Comparison of ENCODE assay signal across 1 cellular context in the genomic region with DNA sequence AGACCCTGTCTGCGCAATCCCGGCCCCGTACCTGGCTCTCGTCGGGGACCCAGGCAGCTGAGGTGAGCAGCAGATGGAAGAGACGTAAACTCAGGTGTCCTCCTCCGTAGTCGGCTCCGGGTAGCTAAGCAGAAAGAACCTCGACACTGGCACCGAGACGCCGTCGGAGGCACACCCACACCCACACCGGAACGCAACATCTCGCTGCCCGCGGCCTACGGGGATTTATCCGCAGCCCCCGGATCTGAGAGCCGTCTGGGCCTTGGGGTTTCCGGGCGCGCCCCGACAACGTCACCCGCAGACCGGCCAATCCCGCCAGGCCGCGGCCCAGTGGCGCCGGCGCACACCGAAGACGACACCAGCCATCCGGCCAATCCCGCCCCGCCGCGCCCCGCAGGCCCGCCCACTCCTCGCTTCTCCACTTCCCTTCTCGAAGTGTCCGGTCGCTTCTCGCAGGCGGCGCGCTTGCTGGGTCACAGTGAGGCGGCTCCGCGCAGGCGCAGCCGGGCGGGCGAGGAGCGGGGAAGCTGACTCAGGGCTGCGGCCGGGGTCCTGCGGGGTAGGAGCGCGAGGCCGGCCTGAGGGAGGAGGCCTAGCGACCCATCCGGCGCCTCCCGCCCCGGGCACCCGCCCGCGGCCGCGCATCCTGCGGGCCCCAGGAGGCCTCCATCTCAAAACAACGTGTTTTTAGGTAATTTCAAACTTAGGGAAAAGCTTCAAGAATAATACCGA.
TF ChIP-seq lines count a peak whose summit lies in the region.

A gene with protein sequence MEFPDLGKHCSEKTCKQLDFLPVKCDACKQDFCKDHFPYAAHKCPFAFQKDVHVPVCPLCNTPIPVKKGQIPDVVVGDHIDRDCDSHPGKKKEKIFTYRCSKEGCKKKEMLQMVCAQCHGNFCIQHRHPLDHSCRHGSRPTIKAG (minus strand): TSS at position 264 of the 732 bp plus-strand sequence. CDS start 1,984 bp downstream, outside the sequence.

TF ChIP-seq in HepG2, 621 proteins besides CTCF, POLR2A, EP300 and RAD21 (continued from another document and continues in another):
- TF ChIP-seq, protein P1, sequence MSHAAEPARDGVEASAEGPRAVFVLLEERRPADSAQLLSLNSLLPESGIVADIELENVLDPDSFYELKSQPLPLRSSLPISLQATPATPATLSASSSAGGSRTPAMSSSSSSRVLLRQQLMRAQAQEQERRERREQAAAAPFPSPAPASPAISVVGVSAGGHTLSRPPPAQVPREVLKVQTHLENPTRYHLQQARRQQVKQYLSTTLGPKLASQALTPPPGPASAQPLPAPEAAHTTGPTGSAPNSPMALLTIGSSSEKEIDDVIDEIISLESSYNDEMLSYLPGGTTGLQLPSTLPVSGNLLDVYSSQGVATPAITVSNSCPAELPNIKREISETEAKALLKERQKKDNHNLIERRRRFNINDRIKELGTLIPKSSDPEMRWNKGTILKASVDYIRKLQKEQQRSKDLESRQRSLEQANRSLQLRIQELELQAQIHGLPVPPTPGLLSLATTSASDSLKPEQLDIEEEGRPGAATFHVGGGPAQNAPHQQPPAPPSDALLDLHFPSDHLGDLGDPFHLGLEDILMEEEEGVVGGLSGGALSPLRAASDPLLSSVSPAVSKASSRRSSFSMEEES (CRISPR knock-in tag; IDR thresholded peaks at IDR 0.05), result no peak; the same call in 1 of the 2 replicates
- no peak; the same call in 1 of the 2 replicates for TF ChIP-seq STAG1 (CRISPR knock-in tag; IDR thresholded peaks at IDR 0.05)
- TF ChIP-seq, protein P2, sequence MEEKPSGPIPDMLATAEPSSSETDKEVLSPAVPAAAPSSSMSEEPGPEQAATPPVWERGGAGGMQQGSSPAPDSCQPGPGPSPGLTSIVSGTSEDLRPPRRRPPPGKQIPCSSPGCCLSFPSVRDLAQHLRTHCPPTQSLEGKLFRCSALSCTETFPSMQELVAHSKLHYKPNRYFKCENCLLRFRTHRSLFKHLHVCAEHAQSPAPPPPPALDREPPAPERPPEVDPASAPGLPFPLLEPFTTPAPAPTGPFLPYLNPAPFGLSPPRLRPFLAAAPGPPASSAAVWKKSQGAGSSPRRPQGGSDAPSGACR (CRISPR knock-in tag; IDR thresholded peaks at IDR 0.05), result 0 out of 2 replicates have a peak, but pooled peaks have one; percentile 3
- peak; percentile 19; the same call in 1 of the 2 replicates for TF ChIP-seq RARA (CRISPR knock-in tag; IDR thresholded peaks at IDR 0.05)
- TF ChIP-seq ZNF124 (CRISPR knock-in tag; IDR thresholded peaks at IDR 0.05), result no peak; the same call in 1 of the 2 replicates
- TF ChIP-seq MIER3 (CRISPR knock-in tag; IDR thresholded peaks at IDR 0.05; ENCODE audit: borderline replicate concordance), result peak; percentile 59; the same call in 1 of the 2 replicates
- peak; percentile 72; the same call in 1 of the 2 replicates for TF ChIP-seq ZSCAN31 (CRISPR knock-in tag; IDR thresholded peaks at IDR 0.05; ENCODE audit: low read depth)
- TF ChIP-seq HNRNPUL1 (IDR thresholded peaks at IDR 0.05; ENCODE audit: low read depth, low read length), result no peak
- TF ChIP-seq MEIS2 (CRISPR knock-in tag; IDR thresholded peaks at IDR 0.05), result no peak; the same call in 1 of the 2 replicates
- no peak for TF ChIP-seq HOXA9 (CRISPR knock-in tag; IDR thresholded peaks at IDR 0.05; ENCODE audit: borderline replicate concordance)
- peak; percentile 28; the same call in 1 of the 2 replicates for TF ChIP-seq ZC3H13 (CRISPR knock-in tag; IDR thresholded peaks at IDR 0.05)
- 0 out of 2 replicates have a peak, but pooled peaks have one; percentile 38 for TF ChIP-seq ERF (CRISPR knock-in tag; IDR thresholded peaks at IDR 0.05)
- no peak for TF ChIP-seq XBP1 (CRISPR knock-in tag; IDR thresholded peaks at IDR 0.05)
- TF ChIP-seq ATRX (CRISPR knock-in tag; IDR thresholded peaks at IDR 0.05; ENCODE audit: borderline replicate concordance), result no peak
- TF ChIP-seq SRSF9 (IDR thresholded peaks at IDR 0.05; ENCODE audit: borderline replicate concordance, insufficient read depth, low read depth, low read length, poor library complexity, severe bottlenecking), result no peak
- TF ChIP-seq NFIC (IDR thresholded peaks at IDR 0.05; ENCODE audit: low read length), result no peak
- TF ChIP-seq ZNF33B (CRISPR knock-in tag; IDR thresholded peaks at IDR 0.05), result no peak
- no peak; the same call in 1 of the 2 replicates for TF ChIP-seq KLF6 (CRISPR knock-in tag; IDR thresholded peaks at IDR 0.05)
- no peak for TF ChIP-seq KDM6A (CRISPR knock-in tag; IDR thresholded peaks at IDR 0.05; ENCODE audit: low read depth)
- TF ChIP-seq ZNF326 (CRISPR knock-in tag; IDR thresholded peaks at IDR 0.05; ENCODE audit: borderline replicate concordance), result no peak
- TF ChIP-seq HIVEP1 (CRISPR knock-in tag; IDR thresholded peaks at IDR 0.05), result peak; percentile 47; the same call in 1 of the 2 replicates
- no peak for TF ChIP-seq ARNT (IDR thresholded peaks at IDR 0.05)
- no peak for TF ChIP-seq CHD4 (IDR thresholded peaks at IDR 0.05; ENCODE audit: borderline replicate concordance, low read length)
- TF ChIP-seq NRL (CRISPR knock-in tag; IDR thresholded peaks at IDR 0.05; ENCODE audit: borderline replicate concordance), result 0 out of 2 replicates have a peak, but pooled peaks have one; percentile 36
- TF ChIP-seq MZF1 (CRISPR knock-in tag; IDR thresholded peaks at IDR 0.05; ENCODE audit: borderline replicate concordance), result no peak
- TF ChIP-seq FOSL2 (CRISPR knock-in tag; IDR thresholded peaks at IDR 0.05), result peak; percentile 44; the same call in 1 of the 2 replicates
- 0 out of 2 replicates have a peak, but pooled peaks have one; percentile 70 for TF ChIP-seq KDM3A (CRISPR knock-in tag; IDR thresholded peaks at IDR 0.05; ENCODE audit: low read depth)
- no peak for TF ChIP-seq RCOR2 (CRISPR knock-in tag; IDR thresholded peaks at IDR 0.05)
- TF ChIP-seq, protein P3, sequence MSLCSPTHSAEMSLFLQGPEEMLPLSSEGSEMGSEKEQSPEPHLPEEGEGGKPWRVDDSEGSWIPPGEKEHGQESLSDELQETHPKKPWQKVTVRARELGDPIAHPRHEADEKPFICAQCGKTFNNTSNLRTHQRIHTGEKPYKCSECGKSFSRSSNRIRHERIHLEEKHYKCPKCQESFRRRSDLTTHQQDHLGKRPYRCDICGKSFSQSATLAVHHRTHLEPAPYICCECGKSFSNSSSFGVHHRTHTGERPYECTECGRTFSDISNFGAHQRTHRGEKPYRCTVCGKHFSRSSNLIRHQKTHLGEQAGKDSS (CRISPR knock-in tag; IDR thresholded peaks at IDR 0.05; ENCODE audit: borderline replicate concordance, low read depth), result no peak
- TF ChIP-seq, protein P4, sequence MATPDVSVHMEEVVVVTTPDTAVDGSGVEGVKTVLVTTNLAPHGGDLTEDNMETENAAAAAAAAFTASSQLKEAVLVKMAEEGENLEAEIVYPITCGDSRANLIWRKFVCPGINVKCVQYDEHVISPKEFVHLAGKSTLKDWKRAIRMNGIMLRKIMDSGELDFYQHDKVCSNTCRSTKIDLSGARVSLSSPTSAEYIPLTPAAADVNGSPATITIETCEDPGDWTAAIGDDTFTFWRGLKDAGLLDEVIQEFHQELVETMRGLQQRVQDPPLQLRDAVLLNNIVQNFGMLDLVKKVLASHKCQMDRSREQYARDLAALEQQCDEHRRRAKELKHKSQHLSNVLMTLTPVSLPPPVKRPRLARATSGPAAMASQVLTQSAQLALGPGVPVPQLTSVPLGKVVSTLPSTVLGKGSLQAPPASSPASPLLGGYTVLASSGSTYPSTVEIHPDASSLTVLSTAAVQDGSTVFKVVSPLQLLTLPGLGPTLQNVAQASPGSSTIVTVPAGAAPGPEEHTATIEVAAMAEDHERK (CRISPR knock-in tag; IDR thresholded peaks at IDR 0.05; ENCODE audit: low read depth), result no peak
- TF ChIP-seq, protein P5, sequence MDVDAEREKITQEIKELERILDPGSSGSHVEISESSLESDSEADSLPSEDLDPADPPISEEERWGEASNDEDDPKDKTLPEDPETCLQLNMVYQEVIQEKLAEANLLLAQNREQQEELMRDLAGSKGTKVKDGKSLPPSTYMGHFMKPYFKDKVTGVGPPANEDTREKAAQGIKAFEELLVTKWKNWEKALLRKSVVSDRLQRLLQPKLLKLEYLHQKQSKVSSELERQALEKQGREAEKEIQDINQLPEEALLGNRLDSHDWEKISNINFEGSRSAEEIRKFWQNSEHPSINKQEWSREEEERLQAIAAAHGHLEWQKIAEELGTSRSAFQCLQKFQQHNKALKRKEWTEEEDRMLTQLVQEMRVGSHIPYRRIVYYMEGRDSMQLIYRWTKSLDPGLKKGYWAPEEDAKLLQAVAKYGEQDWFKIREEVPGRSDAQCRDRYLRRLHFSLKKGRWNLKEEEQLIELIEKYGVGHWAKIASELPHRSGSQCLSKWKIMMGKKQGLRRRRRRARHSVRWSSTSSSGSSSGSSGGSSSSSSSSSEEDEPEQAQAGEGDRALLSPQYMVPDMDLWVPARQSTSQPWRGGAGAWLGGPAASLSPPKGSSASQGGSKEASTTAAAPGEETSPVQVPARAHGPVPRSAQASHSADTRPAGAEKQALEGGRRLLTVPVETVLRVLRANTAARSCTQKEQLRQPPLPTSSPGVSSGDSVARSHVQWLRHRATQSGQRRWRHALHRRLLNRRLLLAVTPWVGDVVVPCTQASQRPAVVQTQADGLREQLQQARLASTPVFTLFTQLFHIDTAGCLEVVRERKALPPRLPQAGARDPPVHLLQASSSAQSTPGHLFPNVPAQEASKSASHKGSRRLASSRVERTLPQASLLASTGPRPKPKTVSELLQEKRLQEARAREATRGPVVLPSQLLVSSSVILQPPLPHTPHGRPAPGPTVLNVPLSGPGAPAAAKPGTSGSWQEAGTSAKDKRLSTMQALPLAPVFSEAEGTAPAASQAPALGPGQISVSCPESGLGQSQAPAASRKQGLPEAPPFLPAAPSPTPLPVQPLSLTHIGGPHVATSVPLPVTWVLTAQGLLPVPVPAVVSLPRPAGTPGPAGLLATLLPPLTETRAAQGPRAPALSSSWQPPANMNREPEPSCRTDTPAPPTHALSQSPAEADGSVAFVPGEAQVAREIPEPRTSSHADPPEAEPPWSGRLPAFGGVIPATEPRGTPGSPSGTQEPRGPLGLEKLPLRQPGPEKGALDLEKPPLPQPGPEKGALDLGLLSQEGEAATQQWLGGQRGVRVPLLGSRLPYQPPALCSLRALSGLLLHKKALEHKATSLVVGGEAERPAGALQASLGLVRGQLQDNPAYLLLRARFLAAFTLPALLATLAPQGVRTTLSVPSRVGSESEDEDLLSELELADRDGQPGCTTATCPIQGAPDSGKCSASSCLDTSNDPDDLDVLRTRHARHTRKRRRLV (CRISPR knock-in tag; IDR thresholded peaks at IDR 0.05), result no peak
- TF ChIP-seq ATF7-NPFF (CRISPR knock-in tag; IDR thresholded peaks at IDR 0.05; ENCODE audit: low read depth), result no peak; the same call in 1 of the 2 replicates
- TF ChIP-seq ZNF343 (CRISPR knock-in tag; IDR thresholded peaks at IDR 0.05), result peak; percentile 61; the same call in 1 of the 2 replicates
- peak; percentile 38; the same call in 1 of the 2 replicates for TF ChIP-seq ZNF263 (CRISPR knock-in tag; IDR thresholded peaks at IDR 0.05)
- no peak; the same call in 1 of the 2 replicates for TF ChIP-seq CCDC6 (CRISPR knock-in tag; IDR thresholded peaks at IDR 0.05)
- peak; percentile 58 for TF ChIP-seq TARDBP (CRISPR knock-in tag; IDR thresholded peaks at IDR 0.05)
- no peak for TF ChIP-seq ZNF816 (CRISPR knock-in tag; IDR thresholded peaks at IDR 0.05; ENCODE audit: borderline replicate concordance)
- no peak for TF ChIP-seq FIP1L1 (IDR thresholded peaks at IDR 0.05; ENCODE audit: borderline replicate concordance, insufficient read depth, low read depth, low read length)
- no peak for TF ChIP-seq MTF1 (CRISPR knock-in tag; IDR thresholded peaks at IDR 0.05)
- no peak for TF ChIP-seq IKZF1 (IDR thresholded peaks at IDR 0.05)
- TF ChIP-seq, protein P6, sequence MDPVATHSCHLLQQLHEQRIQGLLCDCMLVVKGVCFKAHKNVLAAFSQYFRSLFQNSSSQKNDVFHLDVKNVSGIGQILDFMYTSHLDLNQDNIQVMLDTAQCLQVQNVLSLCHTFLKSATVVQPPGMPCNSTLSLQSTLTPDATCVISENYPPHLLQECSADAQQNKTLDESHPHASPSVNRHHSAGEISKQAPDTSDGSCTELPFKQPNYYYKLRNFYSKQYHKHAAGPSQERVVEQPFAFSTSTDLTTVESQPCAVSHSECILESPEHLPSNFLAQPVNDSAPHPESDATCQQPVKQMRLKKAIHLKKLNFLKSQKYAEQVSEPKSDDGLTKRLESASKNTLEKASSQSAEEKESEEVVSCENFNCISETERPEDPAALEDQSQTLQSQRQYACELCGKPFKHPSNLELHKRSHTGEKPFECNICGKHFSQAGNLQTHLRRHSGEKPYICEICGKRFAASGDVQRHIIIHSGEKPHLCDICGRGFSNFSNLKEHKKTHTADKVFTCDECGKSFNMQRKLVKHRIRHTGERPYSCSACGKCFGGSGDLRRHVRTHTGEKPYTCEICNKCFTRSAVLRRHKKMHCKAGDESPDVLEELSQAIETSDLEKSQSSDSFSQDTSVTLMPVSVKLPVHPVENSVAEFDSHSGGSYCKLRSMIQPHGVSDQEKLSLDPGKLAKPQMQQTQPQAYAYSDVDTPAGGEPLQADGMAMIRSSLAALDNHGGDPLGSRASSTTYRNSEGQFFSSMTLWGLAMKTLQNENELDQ (CRISPR knock-in tag; IDR thresholded peaks at IDR 0.05; ENCODE audit: borderline replicate concordance), result no peak
- no peak for TF ChIP-seq ZNF724P (CRISPR knock-in tag; IDR thresholded peaks at IDR 0.05; ENCODE audit: borderline replicate concordance)
- TF ChIP-seq ZNF546 (CRISPR knock-in tag; conservative IDR thresholded peaks at IDR 0.05), result no peak
- no peak for TF ChIP-seq ZKSCAN5 (CRISPR knock-in tag; IDR thresholded peaks at IDR 0.05)
- TF ChIP-seq, protein P7, sequence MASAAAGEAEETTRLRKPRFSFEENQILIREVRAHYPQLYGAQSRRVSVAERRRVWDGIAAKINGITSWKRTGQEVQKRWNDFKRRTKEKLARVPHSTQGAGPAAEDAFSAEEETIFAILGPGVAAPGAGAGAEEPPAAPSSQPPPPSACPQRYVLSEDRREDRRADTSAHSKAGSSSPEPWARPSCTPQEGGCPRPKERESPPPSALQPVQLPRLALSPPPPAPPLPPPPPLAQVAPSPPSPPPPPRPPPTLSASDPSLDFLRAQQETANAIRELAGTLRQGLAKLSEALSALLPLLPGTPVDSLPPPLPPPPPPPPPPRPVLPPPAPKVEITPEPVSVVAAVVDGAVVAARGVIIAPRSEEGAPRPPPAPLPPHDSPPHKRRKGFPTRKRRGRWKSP (CRISPR knock-in tag; IDR thresholded peaks at IDR 0.05), result peak; percentile 10; the same call in 1 of the 2 replicates
- TF ChIP-seq HOXA3 (CRISPR knock-in tag; IDR thresholded peaks at IDR 0.05), result peak; percentile 93
- TF ChIP-seq SMAD3 (CRISPR knock-in tag; IDR thresholded peaks at IDR 0.05), result no peak
- no peak for TF ChIP-seq ZNF451 (CRISPR knock-in tag; IDR thresholded peaks at IDR 0.05)
- no peak for TF ChIP-seq NFE2 (CRISPR knock-in tag; IDR thresholded peaks at IDR 0.05)
- no peak for TF ChIP-seq JUN (CRISPR knock-in tag; IDR thresholded peaks at IDR 0.05)
- TF ChIP-seq CBX5 (CRISPR knock-in tag; IDR thresholded peaks at IDR 0.05; ENCODE audit: borderline replicate concordance), result 0 out of 2 replicates have a peak, but pooled peaks have one; percentile 16
- TF ChIP-seq TBP (CRISPR knock-in tag; IDR thresholded peaks at IDR 0.05), result no peak
- TF ChIP-seq, protein P8, sequence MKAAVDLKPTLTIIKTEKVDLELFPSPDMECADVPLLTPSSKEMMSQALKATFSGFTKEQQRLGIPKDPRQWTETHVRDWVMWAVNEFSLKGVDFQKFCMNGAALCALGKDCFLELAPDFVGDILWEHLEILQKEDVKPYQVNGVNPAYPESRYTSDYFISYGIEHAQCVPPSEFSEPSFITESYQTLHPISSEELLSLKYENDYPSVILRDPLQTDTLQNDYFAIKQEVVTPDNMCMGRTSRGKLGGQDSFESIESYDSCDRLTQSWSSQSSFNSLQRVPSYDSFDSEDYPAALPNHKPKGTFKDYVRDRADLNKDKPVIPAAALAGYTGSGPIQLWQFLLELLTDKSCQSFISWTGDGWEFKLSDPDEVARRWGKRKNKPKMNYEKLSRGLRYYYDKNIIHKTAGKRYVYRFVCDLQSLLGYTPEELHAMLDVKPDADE (CRISPR knock-in tag; IDR thresholded peaks at IDR 0.05), result peak; percentile 44; the same call in 1 of the 2 replicates
